ENCODE assay signal across 10 cellular contexts in genomic region chr4:70996014-70996353, GRCh38. TPM values are rescaled to one million over a fixed set of nuclear protein-coding genes. Genes with fewer than 3 reads are reported as not detected.
A peak's percentile ranks its signal among the peaks of the same experiment; 100 is the strongest.
DNase-seq lines count a peak whose midpoint lies in the region; ATAC-seq and TF ChIP-seq lines count a peak whose summit lies in the region.
"Had no signal": no experiment of that assay in that cellular context is flagged by ENCODE, and none has a peak within 500 bp of the region (broad histone marks: within the 10 kb centered on the region; RNA-seq: fewer than 3 reads in every experiment).

No MANE protein-coding gene starts in this region.

- peaks cover 23% of the 10 kb centered on the region; the same call in 1 of the 2 replicates for H3K4me1 ChIP-seq in MM.1S (ENCODE audit: low read length)
- H3K4me1 ChIP-seq in neural progenitor cell = peaks cover 6% of the 10 kb centered on the region
- H3K4me1 ChIP-seq: parathyroid adenoma had no signal

- peaks cover 53% of the 10 kb centered on the region for H3K36me3 Mint-ChIP-seq in activated naive CD8-positive, alpha-beta T cell treated with anti-CD3 and anti-CD28 coated beads, Interleukin-2, amount 10 ng/mL, durations not matched to agents 7 days and 5 days
- H3K36me3 Mint-ChIP-seq in neural progenitor cell (peaks cover 66% of the 10 kb centered on the region), Calu3 (ENCODE audit: insufficient read depth, unreplicated experiment) (peaks cover 21% of the 10 kb centered on the region)

- DNase-seq in GM12865 (ENCODE audit: low read depth) = no peak
- no peak for DNase-seq in MM.1S
- DNase-seq in activated naive CD8-positive, alpha-beta T cell treated with anti-CD3 and anti-CD28 coated beads, Interleukin-2, amount 10 ng/mL, durations not matched to agents 7 days and 5 days = no peak
- no peak for DNase-seq in neural progenitor cell (ENCODE audit: low spot score)
- no peak for DNase-seq in Calu3
- DNase-seq in NCI-H2227 treated with DMSO at 0.1 percent for 48 hours (lab: John Stamatoyannopoulos, UW) = no peak
- no peak for DNase-seq in NOMO-1 (lab: John Stamatoyannopoulos, UW; ENCODE audit: unreplicated experiment in 2 of 2)
- DNase-seq: hippocampal formation, NCI-H446 had no signal

- H3K9me3 ChIP-seq in MM.1S (replicated peaks; ENCODE audit: insufficient read depth, low read length) (no peaks in the 10 kb centered on the region), neural progenitor cell (ENCODE audit: low read depth) (no peaks in the 10 kb centered on the region)

- H3K27me3 Mint-ChIP-seq in activated naive CD8-positive, alpha-beta T cell treated with anti-CD3 and anti-CD28 coated beads, Interleukin-2, amount 10 ng/mL, durations not matched to agents 7 days and 5 days = no peaks in the 10 kb centered on the region
- no peaks in the 10 kb centered on the region for H3K27me3 Mint-ChIP-seq in neural progenitor cell (ENCODE audit: insufficient read depth, low read depth)
- no peaks in the 10 kb centered on the region for H3K27me3 Mint-ChIP-seq in Calu3 (ENCODE audit: unreplicated experiment)

- CTCF ChIA-PET in Calu3 (lab: Charles Lee) = no interaction called here

- peak overlapping the region; percentile 86 for H3K4me2 ChIP-seq in MM.1S (ENCODE audit: low read depth, low read length)
- H3K4me2 ChIP-seq in neural progenitor cell = peak overlapping the region; percentile 85

- TF ChIP-seq CTCF in GM12865 (IDR thresholded peaks at IDR 0.05; ENCODE audit: insufficient read depth, low read depth, low read length, missing control alignments) = no peak
- no peak for TF ChIP-seq CTCF in MM.1S (IDR thresholded peaks at IDR 0.05; ENCODE audit: low read length)
- TF ChIP-seq CTCF in neural progenitor cell (IDR thresholded peaks at IDR 0.05) = no peak
- no peak for TF ChIP-seq CTCF in Calu3 (IDR thresholded peaks at IDR 0.05; ENCODE audit: unreplicated experiment)

- H3K9ac ChIP-seq in MM.1S (ENCODE audit: low read length) (no peak overlapping the region), neural progenitor cell (peak overlapping the region; percentile 30)
- H3K9ac ChIP-seq: parathyroid adenoma had no signal

- H4K20me1 ChIP-seq in MM.1S (ENCODE audit: insufficient read depth, low read length) (peaks cover 8% of the 10 kb centered on the region; the same call in 1 of the 2 replicates), neural progenitor cell (ENCODE audit: low read depth) (peaks cover 4% of the 10 kb centered on the region)

- peak overlapping the region; percentile 99 for H3K4me3 Mint-ChIP-seq in activated naive CD8-positive, alpha-beta T cell treated with anti-CD3 and anti-CD28 coated beads, Interleukin-2, amount 10 ng/mL, durations not matched to agents 7 days and 5 days
- H3K4me3 Mint-ChIP-seq in neural progenitor cell (peak overlapping the region; percentile 58), Calu3 (ENCODE audit: low read depth, unreplicated experiment) (no peak overlapping the region)

- H3K27ac ChIP-seq in MM.1S (ENCODE audit: low read length) = no peak overlapping the region
- H3K27ac ChIP-seq in neural progenitor cell = no peak overlapping the region
- H3K27ac ChIP-seq: parathyroid adenoma had no signal

- BruUV-seq in Calu3 (replicated peaks; lab: Mats Ljungman, UMichigan) = no TSS peak

- intact Hi-C loops in Calu3 (cut with micrococcal nuclease; ENCODE audit: unreplicated experiment) = no loop called here

- H3K9me2 ChIP-seq in MM.1S (replicated peaks; ENCODE audit: insufficient read depth, low read length) = no peaks in the 10 kb centered on the region

- H3K79me2 ChIP-seq in MM.1S (ENCODE audit: low read length) = peaks cover 76% of the 10 kb centered on the region
- H3K79me2 ChIP-seq in neural progenitor cell (ENCODE audit: low read depth) = peaks cover 74% of the 10 kb centered on the region
- H3K79me2 ChIP-seq: parathyroid adenoma had no signal

- H3K4me1 Mint-ChIP-seq in activated naive CD8-positive, alpha-beta T cell treated with anti-CD3 and anti-CD28 coated beads, Interleukin-2, amount 10 ng/mL, durations not matched to agents 7 days and 5 days = peaks cover 51% of the 10 kb centered on the region
- H3K4me1 Mint-ChIP-seq in neural progenitor cell = peaks cover 20% of the 10 kb centered on the region
- H3K4me1 Mint-ChIP-seq in Calu3 (ENCODE audit: low read depth, unreplicated experiment) = peaks cover 28% of the 10 kb centered on the region

- H3K27me3 ChIP-seq in MM.1S (replicated peaks; ENCODE audit: insufficient read depth, low read length) (no peaks in the 10 kb centered on the region), neural progenitor cell (no peaks in the 10 kb centered on the region)

- POLR2A ChIA-PET in activated naive CD8-positive, alpha-beta T cell treated with anti-CD3 and anti-CD28 coated beads, Interleukin-2, amount 10 ng/mL, durations not matched to agents 7 days and 5 days (lab: Charles Lee) = interaction anchor here (1.0 to 5.0 kb wide), 6 partner anchors 8 to 308 kb away, joined by 4 to 48 read pairs (median 9); partner anchors contain the start of genes MOB1B and UTP3

- peak overlapping the region; percentile 92 for H3K27ac Mint-ChIP-seq in activated naive CD8-positive, alpha-beta T cell treated with anti-CD3 and anti-CD28 coated beads, Interleukin-2, amount 10 ng/mL, durations not matched to agents 7 days and 5 days
- H3K27ac Mint-ChIP-seq in neural progenitor cell (no peak overlapping the region), Calu3 (ENCODE audit: unreplicated experiment) (no peak overlapping the region)

- ATAC-seq in activated naive CD8-positive, alpha-beta T cell treated with anti-CD3 and anti-CD28 coated beads, Interleukin-2, amount 10 ng/mL, durations not matched to agents 7 days and 5 days (ENCODE audit: low read depth) = peak; percentile 9

- H3F3A ChIP-seq in MM.1S (ENCODE audit: insufficient read depth, low read length) = peaks cover 18% of the 10 kb centered on the region
- peaks cover 29% of the 10 kb centered on the region for H3F3A ChIP-seq in neural progenitor cell (ENCODE audit: low read depth)

- H3K4me3 ChIP-seq in GM12865 (ENCODE audit: low read depth, low read length) (peak overlapping the region; percentile 91), MM.1S (ENCODE audit: low read length) (peak overlapping the region; percentile 98), neural progenitor cell (peak overlapping the region; percentile 85)

- peaks cover 2% of the 10 kb centered on the region for H3K9me3 Mint-ChIP-seq in activated naive CD8-positive, alpha-beta T cell treated with anti-CD3 and anti-CD28 coated beads, Interleukin-2, amount 10 ng/mL, durations not matched to agents 7 days and 5 days
- H3K9me3 Mint-ChIP-seq in neural progenitor cell = peaks cover 48% of the 10 kb centered on the region
- no peaks in the 10 kb centered on the region for H3K9me3 Mint-ChIP-seq in Calu3 (ENCODE audit: low read depth, unreplicated experiment)

- peaks cover 13% of the 10 kb centered on the region; the same call in 1 of the 2 replicates for H3K36me3 ChIP-seq in MM.1S (replicated peaks; ENCODE audit: insufficient read depth, low read length)
- H3K36me3 ChIP-seq in neural progenitor cell = peaks cover 28% of the 10 kb centered on the region

- no peak overlapping the region for H2AFZ ChIP-seq in MM.1S (ENCODE audit: low read length)
- no peak overlapping the region for H2AFZ ChIP-seq in neural progenitor cell (replicated peaks)
- H2AFZ ChIP-seq: parathyroid adenoma had no signal

RNA-seq across cellular contexts. Expression of gene DCK, which starts 2.5 kb away (rescaled TPM):
- 10 to 100 TPM; 67.4 to 71.6 TPM for total RNA-seq in activated naive CD8-positive, alpha-beta T cell treated with anti-CD3 and anti-CD28 coated beads, Interleukin-2, amount 10 ng/mL, durations not matched to agents 7 days and 5 days
- 40.4 and 57.1 TPM in 2 replicates for total RNA-seq in neural progenitor cell (ENCODE audit: low replicate concordance)
- 12.9 and 13.5 TPM in 2 replicates for total RNA-seq in Calu3 (2022)
